ENCODE assay signal across 1 cellular context in the genomic region with DNA sequence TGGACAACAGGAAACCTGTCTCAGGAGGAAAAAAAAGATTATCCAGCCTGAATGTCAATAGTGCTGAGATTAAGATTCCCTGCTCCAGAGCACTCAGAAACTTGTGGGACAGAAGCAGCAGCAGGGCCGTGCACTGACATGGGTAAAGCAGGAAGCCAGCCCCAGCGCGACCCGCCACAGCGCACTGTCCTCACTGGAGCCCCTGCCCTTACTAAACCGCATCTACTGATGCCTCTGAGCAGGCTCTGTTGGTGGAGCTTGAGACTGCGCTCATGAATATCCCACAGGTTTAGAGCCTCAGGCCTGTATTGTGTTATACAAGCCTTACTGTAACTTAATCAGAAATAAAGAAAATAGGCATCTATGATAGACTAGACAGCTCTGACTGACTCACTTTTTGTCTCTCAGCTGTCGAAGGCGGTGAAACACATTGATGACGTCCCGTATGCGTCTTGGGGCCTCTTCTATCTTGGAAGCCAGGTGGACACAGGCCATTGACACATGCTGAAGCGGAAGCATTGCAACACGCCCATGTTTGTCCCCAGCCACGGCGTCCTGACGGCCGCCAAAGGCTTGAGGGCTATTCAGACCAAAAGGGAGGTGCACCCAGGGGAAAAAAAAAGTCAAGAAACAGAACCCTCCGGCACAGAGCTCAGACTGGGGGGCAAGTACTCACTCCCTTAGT.
A peak's percentile ranks its signal among the peaks of the same experiment; 100 is the strongest.
TF ChIP-seq lines count a peak whose summit lies in the region.

No MANE protein-coding gene starts in this region.

TF ChIP-seq in K562, 482 proteins besides CTCF, POLR2A, EP300 and RAD21 (continued from another document):
- TF ChIP-seq, protein P1, sequence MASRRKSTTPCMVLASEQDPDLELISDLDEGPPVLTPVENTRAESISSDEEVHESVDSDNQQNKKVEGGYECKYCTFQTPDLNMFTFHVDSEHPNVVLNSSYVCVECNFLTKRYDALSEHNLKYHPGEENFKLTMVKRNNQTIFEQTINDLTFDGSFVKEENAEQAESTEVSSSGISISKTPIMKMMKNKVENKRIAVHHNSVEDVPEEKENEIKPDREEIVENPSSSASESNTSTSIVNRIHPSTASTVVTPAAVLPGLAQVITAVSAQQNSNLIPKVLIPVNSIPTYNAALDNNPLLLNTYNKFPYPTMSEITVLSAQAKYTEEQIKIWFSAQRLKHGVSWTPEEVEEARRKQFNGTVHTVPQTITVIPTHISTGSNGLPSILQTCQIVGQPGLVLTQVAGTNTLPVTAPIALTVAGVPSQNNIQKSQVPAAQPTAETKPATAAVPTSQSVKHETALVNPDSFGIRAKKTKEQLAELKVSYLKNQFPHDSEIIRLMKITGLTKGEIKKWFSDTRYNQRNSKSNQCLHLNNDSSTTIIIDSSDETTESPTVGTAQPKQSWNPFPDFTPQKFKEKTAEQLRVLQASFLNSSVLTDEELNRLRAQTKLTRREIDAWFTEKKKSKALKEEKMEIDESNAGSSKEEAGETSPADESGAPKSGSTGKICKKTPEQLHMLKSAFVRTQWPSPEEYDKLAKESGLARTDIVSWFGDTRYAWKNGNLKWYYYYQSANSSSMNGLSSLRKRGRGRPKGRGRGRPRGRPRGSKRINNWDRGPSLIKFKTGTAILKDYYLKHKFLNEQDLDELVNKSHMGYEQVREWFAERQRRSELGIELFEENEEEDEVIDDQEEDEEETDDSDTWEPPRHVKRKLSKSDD (conservative IDR thresholded peaks at IDR 0.05; ENCODE audit: low read length) = no peak
- TF ChIP-seq ZNF589 (CRISPR knock-in tag; IDR thresholded peaks at IDR 0.05; ENCODE audit: low read depth) (no peak), RFX5 (IDR thresholded peaks at IDR 0.05; ENCODE audit: low read depth, low read length) (no peak), CHCHD3 (CRISPR knock-in tag; IDR thresholded peaks at IDR 0.05) (no peak), EGR1 (conservative IDR thresholded peaks at IDR 0.05) (no peak), ZFP1 (CRISPR knock-in tag; IDR thresholded peaks at IDR 0.05) (no peak), TAF9B (IDR thresholded peaks at IDR 0.05; ENCODE audit: partially characterized antibody) (no peak), SMC3 (conservative IDR thresholded peaks at IDR 0.05; ENCODE audit: insufficient read depth, low read depth, low read length) (no peak), ZSCAN29 (IDR thresholded peaks at IDR 0.05) (no peak), ETV1 (tag; conservative IDR thresholded peaks at IDR 0.05; ENCODE audit: low read depth) (peak; percentile 84), ZNF274 (IDR thresholded peaks at IDR 0.05; ENCODE audit: borderline replicate concordance, low read depth, low read length) (no peak), ZNF253 (CRISPR knock-in tag; conservative IDR thresholded peaks at IDR 0.05) (no peak), BHLHE40 (IDR thresholded peaks at IDR 0.05; ENCODE audit: low read length) (no peak), ZZZ3 (IDR thresholded peaks at IDR 0.05) (no peak), MCM3 (IDR thresholded peaks at IDR 0.05) (no peak), HDAC3 (IDR thresholded peaks at IDR 0.05; ENCODE audit: borderline replicate concordance, partially characterized antibody) (no peak), POLR2H (tag; IDR thresholded peaks at IDR 0.05; ENCODE audit: low read depth) (no peak), NR2C1 (IDR thresholded peaks at IDR 0.05) (no peak), NR2C1 (tag; IDR thresholded peaks at IDR 0.05) (no peak), TCF7L2 (IDR thresholded peaks at IDR 0.05; ENCODE audit: low read depth, low read length) (no peak), ZBTB8A (IDR thresholded peaks at IDR 0.05; ENCODE audit: partially characterized antibody) (no peak), JUND (IDR thresholded peaks at IDR 0.05; ENCODE audit: borderline replicate concordance, low read depth, low read length) (0 out of 2 replicates have a peak, but pooled peaks have one; percentile 26), JUND (tag; IDR thresholded peaks at IDR 0.05; ENCODE audit: borderline replicate concordance, low read depth, low read length) (no peak), ZNF696 (CRISPR knock-in tag; conservative IDR thresholded peaks at IDR 0.05) (no peak), ARID1B (IDR thresholded peaks at IDR 0.05) (peak; percentile 27; the same call in 1 of the 2 replicates), ZNF766 (CRISPR knock-in tag; conservative IDR thresholded peaks at IDR 0.05) (no peak), ARHGAP35 (IDR thresholded peaks at IDR 0.05; ENCODE audit: partially characterized antibody) (no peak), ZNF699 (CRISPR knock-in tag; IDR thresholded peaks at IDR 0.05; ENCODE audit: insufficient replicate concordance) (no peak)
- TF ChIP-seq, protein P2, sequence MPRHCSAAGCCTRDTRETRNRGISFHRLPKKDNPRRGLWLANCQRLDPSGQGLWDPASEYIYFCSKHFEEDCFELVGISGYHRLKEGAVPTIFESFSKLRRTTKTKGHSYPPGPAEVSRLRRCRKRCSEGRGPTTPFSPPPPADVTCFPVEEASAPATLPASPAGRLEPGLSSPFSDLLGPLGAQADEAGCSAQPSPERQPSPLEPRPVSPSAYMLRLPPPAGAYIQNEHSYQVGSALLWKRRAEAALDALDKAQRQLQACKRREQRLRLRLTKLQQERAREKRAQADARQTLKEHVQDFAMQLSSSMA (CRISPR knock-in tag; IDR thresholded peaks at IDR 0.05) = no peak
- TF ChIP-seq, protein P3, sequence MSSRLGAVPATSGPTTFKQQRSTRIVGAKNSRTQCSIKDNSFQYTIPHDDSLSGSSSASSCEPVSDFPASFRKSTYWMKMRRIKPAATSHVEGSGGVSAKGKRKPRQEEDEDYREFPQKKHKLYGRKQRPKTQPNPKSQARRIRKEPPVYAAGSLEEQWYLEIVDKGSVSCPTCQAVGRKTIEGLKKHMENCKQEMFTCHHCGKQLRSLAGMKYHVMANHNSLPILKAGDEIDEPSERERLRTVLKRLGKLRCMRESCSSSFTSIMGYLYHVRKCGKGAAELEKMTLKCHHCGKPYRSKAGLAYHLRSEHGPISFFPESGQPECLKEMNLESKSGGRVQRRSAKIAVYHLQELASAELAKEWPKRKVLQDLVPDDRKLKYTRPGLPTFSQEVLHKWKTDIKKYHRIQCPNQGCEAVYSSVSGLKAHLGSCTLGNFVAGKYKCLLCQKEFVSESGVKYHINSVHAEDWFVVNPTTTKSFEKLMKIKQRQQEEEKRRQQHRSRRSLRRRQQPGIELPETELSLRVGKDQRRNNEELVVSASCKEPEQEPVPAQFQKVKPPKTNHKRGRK (tag; IDR thresholded peaks at IDR 0.05) = no peak
- TF ChIP-seq, protein P4, sequence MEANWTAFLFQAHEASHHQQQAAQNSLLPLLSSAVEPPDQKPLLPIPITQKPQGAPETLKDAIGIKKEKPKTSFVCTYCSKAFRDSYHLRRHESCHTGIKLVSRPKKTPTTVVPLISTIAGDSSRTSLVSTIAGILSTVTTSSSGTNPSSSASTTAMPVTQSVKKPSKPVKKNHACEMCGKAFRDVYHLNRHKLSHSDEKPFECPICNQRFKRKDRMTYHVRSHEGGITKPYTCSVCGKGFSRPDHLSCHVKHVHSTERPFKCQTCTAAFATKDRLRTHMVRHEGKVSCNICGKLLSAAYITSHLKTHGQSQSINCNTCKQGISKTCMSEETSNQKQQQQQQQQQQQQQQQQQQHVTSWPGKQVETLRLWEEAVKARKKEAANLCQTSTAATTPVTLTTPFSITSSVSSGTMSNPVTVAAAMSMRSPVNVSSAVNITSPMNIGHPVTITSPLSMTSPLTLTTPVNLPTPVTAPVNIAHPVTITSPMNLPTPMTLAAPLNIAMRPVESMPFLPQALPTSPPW (CRISPR knock-in tag; IDR thresholded peaks at IDR 0.05) = no peak
- TF ChIP-seq, protein P5, sequence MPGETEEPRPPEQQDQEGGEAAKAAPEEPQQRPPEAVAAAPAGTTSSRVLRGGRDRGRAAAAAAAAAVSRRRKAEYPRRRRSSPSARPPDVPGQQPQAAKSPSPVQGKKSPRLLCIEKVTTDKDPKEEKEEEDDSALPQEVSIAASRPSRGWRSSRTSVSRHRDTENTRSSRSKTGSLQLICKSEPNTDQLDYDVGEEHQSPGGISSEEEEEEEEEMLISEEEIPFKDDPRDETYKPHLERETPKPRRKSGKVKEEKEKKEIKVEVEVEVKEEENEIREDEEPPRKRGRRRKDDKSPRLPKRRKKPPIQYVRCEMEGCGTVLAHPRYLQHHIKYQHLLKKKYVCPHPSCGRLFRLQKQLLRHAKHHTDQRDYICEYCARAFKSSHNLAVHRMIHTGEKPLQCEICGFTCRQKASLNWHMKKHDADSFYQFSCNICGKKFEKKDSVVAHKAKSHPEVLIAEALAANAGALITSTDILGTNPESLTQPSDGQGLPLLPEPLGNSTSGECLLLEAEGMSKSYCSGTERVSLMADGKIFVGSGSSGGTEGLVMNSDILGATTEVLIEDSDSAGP (CRISPR knock-in tag; IDR thresholded peaks at IDR 0.05) = no peak
- TF ChIP-seq, protein P6, sequence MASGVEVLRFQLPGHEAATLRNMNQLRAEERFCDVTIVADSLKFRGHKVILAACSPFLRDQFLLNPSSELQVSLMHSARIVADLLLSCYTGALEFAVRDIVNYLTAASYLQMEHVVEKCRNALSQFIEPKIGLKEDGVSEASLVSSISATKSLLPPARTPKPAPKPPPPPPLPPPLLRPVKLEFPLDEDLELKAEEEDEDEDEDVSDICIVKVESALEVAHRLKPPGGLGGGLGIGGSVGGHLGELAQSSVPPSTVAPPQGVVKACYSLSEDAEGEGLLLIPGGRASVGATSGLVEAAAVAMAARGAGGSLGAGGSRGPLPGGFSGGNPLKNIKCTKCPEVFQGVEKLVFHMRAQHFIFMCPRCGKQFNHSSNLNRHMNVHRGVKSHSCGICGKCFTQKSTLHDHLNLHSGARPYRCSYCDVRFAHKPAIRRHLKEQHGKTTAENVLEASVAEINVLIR (CRISPR knock-in tag; IDR thresholded peaks at IDR 0.05) = no peak
- TF ChIP-seq, protein P7, sequence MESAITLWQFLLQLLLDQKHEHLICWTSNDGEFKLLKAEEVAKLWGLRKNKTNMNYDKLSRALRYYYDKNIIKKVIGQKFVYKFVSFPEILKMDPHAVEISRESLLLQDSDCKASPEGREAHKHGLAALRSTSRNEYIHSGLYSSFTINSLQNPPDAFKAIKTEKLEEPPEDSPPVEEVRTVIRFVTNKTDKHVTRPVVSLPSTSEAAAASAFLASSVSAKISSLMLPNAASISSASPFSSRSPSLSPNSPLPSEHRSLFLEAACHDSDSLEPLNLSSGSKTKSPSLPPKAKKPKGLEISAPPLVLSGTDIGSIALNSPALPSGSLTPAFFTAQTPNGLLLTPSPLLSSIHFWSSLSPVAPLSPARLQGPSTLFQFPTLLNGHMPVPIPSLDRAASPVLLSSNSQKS (CRISPR knock-in tag; IDR thresholded peaks at IDR 0.05) = no peak
- TF ChIP-seq, protein P8, sequence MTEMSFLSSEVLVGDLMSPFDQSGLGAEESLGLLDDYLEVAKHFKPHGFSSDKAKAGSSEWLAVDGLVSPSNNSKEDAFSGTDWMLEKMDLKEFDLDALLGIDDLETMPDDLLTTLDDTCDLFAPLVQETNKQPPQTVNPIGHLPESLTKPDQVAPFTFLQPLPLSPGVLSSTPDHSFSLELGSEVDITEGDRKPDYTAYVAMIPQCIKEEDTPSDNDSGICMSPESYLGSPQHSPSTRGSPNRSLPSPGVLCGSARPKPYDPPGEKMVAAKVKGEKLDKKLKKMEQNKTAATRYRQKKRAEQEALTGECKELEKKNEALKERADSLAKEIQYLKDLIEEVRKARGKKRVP (CRISPR knock-in tag; IDR thresholded peaks at IDR 0.05) = no peak
